ENCODE assay signal across 7 cellular contexts in the genomic region with DNA sequence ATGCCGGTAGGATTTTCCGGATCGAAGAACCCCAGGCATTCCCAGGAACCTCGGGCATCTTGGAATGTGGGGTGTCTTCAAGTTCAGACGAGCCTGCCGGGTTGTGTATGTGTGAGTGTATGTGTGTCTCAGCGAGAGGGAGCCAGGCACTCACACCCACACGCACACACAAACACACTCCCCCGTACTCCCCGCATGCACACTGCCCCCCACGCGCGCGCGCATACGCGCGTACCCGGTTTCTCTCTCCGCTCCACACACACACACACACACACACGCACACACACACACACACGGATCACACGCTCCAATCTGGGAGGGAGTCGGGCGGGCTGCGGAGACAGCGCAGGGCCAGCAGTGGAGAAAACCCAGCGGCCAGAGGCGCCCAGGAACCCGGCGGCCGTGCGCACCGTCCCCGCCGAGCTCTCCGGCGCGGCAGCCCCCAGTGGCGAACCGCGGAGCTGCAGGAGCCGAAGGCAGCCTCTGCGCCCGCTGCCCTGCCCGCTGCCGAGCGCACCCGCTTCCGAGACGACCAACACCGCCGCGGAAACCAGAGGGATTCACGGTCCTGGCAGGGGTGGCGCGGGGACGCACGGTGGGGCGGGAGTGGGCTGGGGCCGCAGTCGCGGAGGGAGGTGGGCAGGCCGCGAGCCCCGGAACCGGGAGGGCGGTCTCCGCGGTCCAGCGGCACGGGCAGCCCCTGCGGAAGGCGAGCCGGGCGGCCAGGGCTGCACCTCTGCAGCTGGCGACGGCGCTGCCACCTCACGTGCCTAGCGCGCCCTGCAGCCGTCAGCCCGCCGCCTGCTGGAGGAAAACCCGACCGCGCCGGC. TPM values are rescaled to one million over a fixed set of nuclear protein-coding genes. Genes with fewer than 3 reads are reported as not detected.
DNase-seq lines count a peak whose midpoint lies in the region; ATAC-seq and TF ChIP-seq lines count a peak whose summit lies in the region.

A gene (minus strand): TSS at position 125 of the 830 bp plus-strand sequence.

- in situ Hi-C loops in GM13977 (cut with MboI; ENCODE audit: low pct_unique_long_range_greater_than_20kb, low sequenced_read_pairs, unreplicated experiment): no loop called here

- ATAC-seq in HG03175 (IDR thresholded peaks at IDR 0.05; ENCODE audit: unreplicated experiment): peak; percentile 84
- peak; percentile 91 to 95 for ATAC-seq in activated T-cell treated with anti-CD3 and anti-CD28 coated beads, Interleukin-2, amount 50 U/mL, for 4 hours
- ATAC-seq in esophagus mucosa: peak; percentile 94
- peak; percentile 83 to 86 for ATAC-seq in naive B cell (ENCODE audit: low read depth in 2 of 2)

- H3K4me3 Mint-ChIP-seq in activated T-cell treated with anti-CD3 and anti-CD28 coated beads, Interleukin-2, amount 50 U/mL, for 4 hours: peak within 1 kb of the TSS; percentile 81
- H3K4me3 Mint-ChIP-seq in naive B cell: peak within 1 kb of the TSS; percentile 61 to 90 (median 84)

- H3K36me3 Mint-ChIP-seq in activated T-cell treated with anti-CD3 and anti-CD28 coated beads, Interleukin-2, amount 50 U/mL, for 4 hours (ENCODE audit: insufficient read depth): no peaks in the 10 kb centered on the region
- H3K36me3 Mint-ChIP-seq in naive B cell: no peaks in the 10 kb centered on the region

- DNase-seq in GM13977 (ENCODE audit: low spot score) (peak; percentile 85), NCI-H748 (lab: John Stamatoyannopoulos, UW; ENCODE audit: unreplicated experiment) (peak; percentile 93), naive B cell (peak; percentile 55)
- peak; percentile 56 for DNase-seq in activated T-cell treated with anti-CD3 and anti-CD28 coated beads, Interleukin-2, amount 50 U/mL, for 4 hours
- peak; percentile 18 to 55 for DNase-seq in stimulated activated CD8-positive, alpha-beta memory T cell treated with anti-CD3 and anti-CD28 coated beads, Interleukin-7, amount 100 ng/mL, for 4 hours (ENCODE audit: low read depth in 2 of 2)

- peak; percentile 76 for TF ChIP-seq CTCF in GM13977 (IDR thresholded peaks at IDR 0.05; ENCODE audit: extremely low read depth, insufficient read depth, missing control alignments)

- H3K4me1 Mint-ChIP-seq in activated T-cell treated with anti-CD3 and anti-CD28 coated beads, Interleukin-2, amount 50 U/mL, for 4 hours (ENCODE audit: low read depth): peaks cover 24% of the 10 kb centered on the region
- peaks cover 8 to 15% (median 15%) of the 10 kb centered on the region in 3 donors for H3K4me1 Mint-ChIP-seq in naive B cell

- no peaks in the 10 kb centered on the region for H3K9me3 Mint-ChIP-seq in activated T-cell treated with anti-CD3 and anti-CD28 coated beads, Interleukin-2, amount 50 U/mL, for 4 hours
- peaks cover 0 to 2% (median 0%) of the 10 kb centered on the region in 7 donors for H3K9me3 Mint-ChIP-seq in naive B cell

- peak within 1 kb of the TSS in 3 of 6 donors; percentile 43 to 79 (median 47) for H3K27ac Mint-ChIP-seq in naive B cell

- H3K27me3 Mint-ChIP-seq in activated T-cell treated with anti-CD3 and anti-CD28 coated beads, Interleukin-2, amount 50 U/mL, for 4 hours (ENCODE audit: low read depth): peaks cover 37% of the 10 kb centered on the region
- H3K27me3 Mint-ChIP-seq in naive B cell: peaks cover 25 to 50% (median 44%) of the 10 kb centered on the region in 3 donors

RNA-seq across cellular contexts. Expression of the gene that starts here (rescaled TPM):
- total RNA-seq in activated T-cell treated with anti-CD3 and anti-CD28 coated beads, Interleukin-2, amount 50 U/mL, for 4 hours: not detected
- 0.32 TPM for total RNA-seq in esophagus mucosa
- not detected for polyA plus RNA-seq in naive B cell (ENCODE audit: low read depth in 6 of 6)

Comparison
In these comparisons a context has a peak if more than half of its experiments do, and no peak if none do; other contexts are left out.
1. Peak in every context shown above with its lines: DNase-seq and ATAC-seq.
2. Peak in DNase-seq and ATAC-seq in activated T-cell treated with anti-CD3 and anti-CD28 coated beads, Interleukin-2, amount 50 U/mL, for 4 hours; RNA of the gene not detected or under 1 TPM.
3. Peak in ATAC-seq in esophagus mucosa; RNA of the gene not detected or under 1 TPM.
4. Peak in DNase-seq and ATAC-seq in naive B cell; RNA of the gene not detected or under 1 TPM.
5. DNase-seq: peak in every context shown above with its lines; median percentile 93 in NCI-H748; 85 in GM13977; 56 in activated T-cell treated with anti-CD3 and anti-CD28 coated beads, Interleukin-2, amount 50 U/mL, for 4 hours; 55 in naive B cell; 36 in stimulated activated CD8-positive, alpha-beta memory T cell treated with anti-CD3 and anti-CD28 coated beads, Interleukin-7, amount 100 ng/mL, for 4 hours.